27 cellular contexts compared by ENCODE assay signal in the genomic region with DNA sequence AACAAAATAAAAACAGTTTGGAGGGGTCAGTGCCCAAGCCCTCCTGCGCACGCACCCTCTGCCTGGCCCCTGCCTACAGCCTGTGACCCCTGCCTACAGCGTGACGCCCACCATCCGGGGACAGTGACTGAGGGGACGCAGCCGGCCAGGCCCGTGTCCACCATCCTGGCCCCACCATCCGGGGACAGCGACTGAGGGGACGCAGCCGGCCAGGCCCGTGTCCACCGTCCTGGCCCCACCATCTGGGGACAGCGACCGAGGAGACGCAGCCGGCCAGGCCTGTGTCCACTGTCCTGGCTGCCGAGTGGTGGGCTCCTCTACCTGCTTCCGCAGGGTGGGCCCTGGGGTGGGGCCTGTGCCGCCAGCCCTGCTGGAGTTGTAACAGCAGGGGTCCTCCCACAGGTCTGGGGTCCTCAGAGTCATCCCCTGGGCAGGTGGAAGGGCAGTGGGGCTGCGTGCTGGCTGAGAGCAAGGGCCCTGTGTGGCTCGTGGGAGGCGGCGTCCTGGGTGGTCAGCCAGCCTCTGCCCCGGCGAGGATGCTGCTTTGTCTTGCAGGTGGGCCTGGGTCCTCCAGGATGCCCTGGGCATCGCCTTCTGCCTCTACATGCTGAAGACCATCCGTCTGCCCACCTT. TPM values are rescaled to one million over a fixed set of nuclear protein-coding genes. Genes with fewer than 3 reads are reported as not detected.
"Had no signal": no experiment of that assay in that cellular context is flagged by ENCODE, and none has a peak within 500 bp of the region (broad histone marks: within the 10 kb centered on the region; RNA-seq: fewer than 3 reads in every experiment).

No MANE protein-coding gene starts in this region.

- H3K27ac ChIP-seq: adrenal gland, SK-N-MC had no signal

- H3K4me1 Mint-ChIP-seq: activated naive CD8-positive, alpha-beta T cell treated with anti-CD3 and anti-CD28 coated beads, Interleukin-2, amount 10 ng/mL, durations not matched to agents 7 days and 5 days had no signal

- ATAC-seq: activated CD4-positive, CD25-positive, alpha-beta regulatory T cell treated with anti-CD3 and anti-CD28 coated beads, Interleukin-2, amount 50 U/mL, for 24 hours; activated CD8-positive, alpha-beta T cell treated with anti-CD3 and anti-CD28 coated beads for 36 hours; Panc1 had no signal

- H3K36me3 ChIP-seq: breast epithelium, MG63 had no signal

- H3K27me3 Mint-ChIP-seq: activated CD8-positive, alpha-beta T cell treated with anti-CD3 and anti-CD28 coated beads for 36 hours; activated naive CD8-positive, alpha-beta T cell treated with anti-CD3 and anti-CD28 coated beads, Interleukin-2, amount 10 ng/mL, durations not matched to agents 7 days and 5 days had no signal

- H3K4me1 ChIP-seq: adrenal gland, breast epithelium had no signal

- H3K4me3 Mint-ChIP-seq: activated CD8-positive, alpha-beta T cell treated with anti-CD3 and anti-CD28 coated beads for 36 hours; activated naive CD8-positive, alpha-beta T cell treated with anti-CD3 and anti-CD28 coated beads, Interleukin-2, amount 10 ng/mL, durations not matched to agents 7 days and 5 days had no signal

- H3K36me3 Mint-ChIP-seq: activated naive CD8-positive, alpha-beta T cell treated with anti-CD3 and anti-CD28 coated beads, Interleukin-2, amount 10 ng/mL, durations not matched to agents 7 days and 5 days had no signal

- H3K9me3 Mint-ChIP-seq: activated CD8-positive, alpha-beta T cell treated with anti-CD3 and anti-CD28 coated beads for 36 hours; activated naive CD8-positive, alpha-beta T cell treated with anti-CD3 and anti-CD28 coated beads, Interleukin-2, amount 10 ng/mL, durations not matched to agents 7 days and 5 days had no signal

- H3K4me3 ChIP-seq: adrenal gland, breast epithelium, MG63, SK-N-MC had no signal

- H3K27me3 ChIP-seq: adrenal gland, breast epithelium, MG63 had no signal

- H3K9me3 ChIP-seq: adrenal gland, breast epithelium, MG63 had no signal

- DNase-seq: activated CD4-positive, alpha-beta T cell treated with anti-CD3 and anti-CD28 coated beads for 4 hours; activated CD8-positive, alpha-beta memory T cell treated with anti-CD3 and anti-CD28 coated beads, Interleukin-2, amount 50 U/mL, for 4 hours; activated CD8-positive, alpha-beta T cell treated with anti-CD3 and anti-CD28 coated beads for 36 hours; activated naive CD4-positive, alpha-beta T cell treated with anti-CD3 and anti-CD28 coated beads, Interleukin-2, amount 50 U/mL, for 16 hours; activated naive CD8-positive, alpha-beta T cell treated with anti-CD3 and anti-CD28 coated beads, Interleukin-2, amount 10 ng/mL, durations not matched to agents 7 days and 5 days; activated T-cell treated with anti-CD3 and anti-CD28 coated beads, Interleukin-2, amount 50 U/mL, for 1 hour; adrenal gland; anterior cingulate cortex; caudate nucleus; MG63; MV-4-11; NCI-H1092 treated with DMSO at 0.1 percent for 48 hours; NCI-H1417 treated with DMSO at 0.1 percent for 48 hours; NCI-H1694; NCI-H2029; NCI-H345; NCI-H510A; NCI-H526 treated with DMSO at 0.1 percent for 48 hours; NCI-H82; OCI-M1; RPMI8226; T-helper 1 cell had no signal

- H3K27ac Mint-ChIP-seq: activated CD8-positive, alpha-beta T cell treated with anti-CD3 and anti-CD28 coated beads for 36 hours; activated naive CD8-positive, alpha-beta T cell treated with anti-CD3 and anti-CD28 coated beads, Interleukin-2, amount 10 ng/mL, durations not matched to agents 7 days and 5 days had no signal

RNA-seq across cellular contexts. Expression of a gene that starts 17.3 kb away (rescaled TPM):
- total RNA-seq: activated CD8-positive, alpha-beta T cell treated with anti-CD3 and anti-CD28 coated beads for 36 hours; Right ventricle myocardium inferior had no signal

RNA-seq across cellular contexts. Expression of a gene that starts 34.8 kb away (rescaled TPM):
- total RNA-seq: Right ventricle myocardium inferior had no signal
- polyA plus RNA-seq: adrenal gland had no signal
